ENCODE assay signal across 9 cellular contexts in genomic region chr21:33078907-33079582, GRCh38. TPM values are rescaled to one million over a fixed set of nuclear protein-coding genes. Genes with fewer than 3 reads are reported as not detected.
A peak's percentile ranks its signal among the peaks of the same experiment; 100 is the strongest.
DNase-seq lines count a peak whose midpoint lies in the region; ATAC-seq, FAIRE-seq and TF ChIP-seq lines count a peak whose summit lies in the region.
"Had no signal": no experiment of that assay in that cellular context is flagged by ENCODE, and none has a peak within 500 bp of the region (broad histone marks: within the 10 kb centered on the region; RNA-seq: fewer than 3 reads in every experiment).

No MANE protein-coding gene starts in this region.

- peak; percentile 84 for ATAC-seq in activated CD4-positive, alpha-beta T cell treated with anti-CD3 and anti-CD28 coated beads for 36 hours

- DNase-seq in activated CD4-positive, alpha-beta T cell treated with anti-CD3 and anti-CD28 coated beads for 36 hours: peak; percentile 48
- DNase-seq in activated CD4-positive, alpha-beta T cell treated with anti-CD3 and anti-CD28 coated beads, Interleukin-2, amount 50 U/mL, for 1 hour: no peak
- DNase-seq in H54 (ENCODE audit: insufficient read length, low spot score) (peak; percentile 98), Kasumi-1 (lab: John Stamatoyannopoulos, UW) (peak; percentile 44 to 56), medulla oblongata (ENCODE audit: extremely low spot score) (peak; percentile 95), NCI-H774 (lab: John Stamatoyannopoulos, UW) (no peak)
- DNase-seq in activated gamma-delta T cell treated with anti-CD3 and anti-CD28 coated beads, Interleukin-2, amount 50 U/mL, for 16 hours (ENCODE audit: low read depth): peak; percentile 17
- no peak for DNase-seq in effector memory CD4-positive, alpha-beta T cell

- no peak overlapping the region for H3K27ac Mint-ChIP-seq in activated CD4-positive, alpha-beta T cell treated with anti-CD3 and anti-CD28 coated beads for 36 hours

- no peaks in the 10 kb centered on the region for H3K27me3 ChIP-seq in effector memory CD4-positive, alpha-beta T cell (replicated peaks; ENCODE audit: control insufficient read depth, insufficient read depth, low read length, poor library complexity, severe bottlenecking)

- H3K27ac ChIP-seq in effector memory CD4-positive, alpha-beta T cell (ENCODE audit: insufficient read depth, low read length, poor library complexity, severe bottlenecking): no peak overlapping the region
- H3K27ac ChIP-seq: C4-2B had no signal

- TF ChIP-seq POLR2A in H54 (IDR thresholded peaks at IDR 0.05; ENCODE audit: low read depth, low read length): no peak

- POLR2A ChIA-PET in activated CD4-positive, alpha-beta T cell treated with anti-CD3 and anti-CD28 coated beads for 36 hours (lab: Charles Lee): interaction anchor here (0.6 kb wide), 1 partner anchor 744 kb away, joined by 3 read pairs; no protein-coding TSS in a partner anchor

- H3K36me3 Mint-ChIP-seq in activated CD4-positive, alpha-beta T cell treated with anti-CD3 and anti-CD28 coated beads for 36 hours (ENCODE audit: low read depth): no peaks in the 10 kb centered on the region

- no peaks in the 10 kb centered on the region for H3K9me3 Mint-ChIP-seq in activated CD4-positive, alpha-beta T cell treated with anti-CD3 and anti-CD28 coated beads for 36 hours (ENCODE audit: low read depth)

- peaks cover 10% of the 10 kb centered on the region for H3K27me3 Mint-ChIP-seq in activated CD4-positive, alpha-beta T cell treated with anti-CD3 and anti-CD28 coated beads for 36 hours

- no peaks in the 10 kb centered on the region for H3K4me1 Mint-ChIP-seq in activated CD4-positive, alpha-beta T cell treated with anti-CD3 and anti-CD28 coated beads for 36 hours

- intact Hi-C loops in activated CD4-positive, alpha-beta T cell treated with anti-CD3 and anti-CD28 coated beads for 36 hours (cut with DNase I, micrococcal nuclease): no loop called here

- H3K4me3 ChIP-seq in effector memory CD4-positive, alpha-beta T cell (ENCODE audit: insufficient read depth, low read depth, low read length, poor library complexity, severe bottlenecking): no peak overlapping the region

- H3K4me3 Mint-ChIP-seq in activated CD4-positive, alpha-beta T cell treated with anti-CD3 and anti-CD28 coated beads for 36 hours: no peak overlapping the region

- no peaks in the 10 kb centered on the region for H3K9me3 ChIP-seq in effector memory CD4-positive, alpha-beta T cell (ENCODE audit: control insufficient read depth, low read length)

- CTCF ChIA-PET in activated CD4-positive, alpha-beta T cell treated with anti-CD3 and anti-CD28 coated beads for 36 hours (lab: Charles Lee): interaction anchor here (0.6 kb wide), 1 partner anchor 172 kb away, joined by 3 read pairs; no protein-coding TSS in a partner anchor

- peak; percentile 86 for FAIRE-seq in H54 (lab: Jason Lieb, UNC)

- no peaks in the 10 kb centered on the region for H3K4me1 ChIP-seq in effector memory CD4-positive, alpha-beta T cell (ENCODE audit: control insufficient read depth, insufficient read depth, low read length, poor library complexity, severe bottlenecking)

- H3K36me3 ChIP-seq in effector memory CD4-positive, alpha-beta T cell (ENCODE audit: control insufficient read depth, insufficient read depth, low read length): no peaks in the 10 kb centered on the region

RNA-seq across cellular contexts. Expression of gene OLIG1, which starts 9.1 kb away (rescaled TPM):
- not detected for total RNA-seq in activated CD4-positive, alpha-beta T cell treated with anti-CD3 and anti-CD28 coated beads for 36 hours

RNA-seq across cellular contexts. Expression of gene OLIG2, which starts 53.3 kb away (rescaled TPM):
- not detected for total RNA-seq in activated CD4-positive, alpha-beta T cell treated with anti-CD3 and anti-CD28 coated beads for 36 hours

Comparison
In these comparisons a context has a peak if more than half of its experiments do, and no peak if none do; other contexts are left out.
1. DNase-seq: peak in activated CD4-positive, alpha-beta T cell treated with anti-CD3 and anti-CD28 coated beads for 36 hours (single experiment), H54 (single experiment), Kasumi-1 (2 of 2), activated gamma-delta T cell treated with anti-CD3 and anti-CD28 coated beads, Interleukin-2, amount 50 U/mL, for 16 hours (single experiment) and medulla oblongata (single experiment); none in activated CD4-positive, alpha-beta T cell treated with anti-CD3 and anti-CD28 coated beads, Interleukin-2, amount 50 U/mL, for 1 hour (single experiment), NCI-H774 (single experiment) and effector memory CD4-positive, alpha-beta T cell (0 of 3).